9 cellular contexts compared by ENCODE assay signal in genomic region chr17:40490982-40491381, GRCh38. TPM values are rescaled to one million over a fixed set of nuclear protein-coding genes. Genes with fewer than 3 reads are reported as not detected.
A peak's percentile ranks its signal among the peaks of the same experiment; 100 is the strongest.
DNase-seq lines count a peak whose midpoint lies in the region; ATAC-seq and TF ChIP-seq lines count a peak whose summit lies in the region.
"Had no signal": no experiment of that assay in that cellular context is flagged by ENCODE, and none has a peak within 500 bp of the region (broad histone marks: within the 10 kb centered on the region; RNA-seq: fewer than 3 reads in every experiment).

No MANE protein-coding gene starts in this region.

- 90% methylated on average over 2 of the region's 2 CpGs; no CpG with 5 or more reads in 1 of the 2 donors for WGBS in gastroesophageal sphincter (ENCODE audit: low coverage in 1 of 2), 2 donors
- WGBS in smooth muscle cell (ENCODE audit: low lambda C conversion rate) = 89% methylated on average over 2 of the region's 2 CpGs

- H3F3A ChIP-seq in PC-9 (ENCODE audit: insufficient read depth, low read depth) = peaks cover 74% of the 10 kb centered on the region
- H3F3A ChIP-seq in smooth muscle cell (ENCODE audit: low read depth) = no peaks in the 10 kb centered on the region

- no peak for TF ChIP-seq EP300 in gastroesophageal sphincter (IDR thresholded peaks at IDR 0.05)

- peaks cover 18% of the 10 kb centered on the region for H3K36me3 ChIP-seq in PC-9 (ENCODE audit: low read depth)
- H3K36me3 ChIP-seq in gastroesophageal sphincter = no peaks in the 10 kb centered on the region
- H3K36me3 ChIP-seq in smooth muscle cell (ENCODE audit: low read depth) = no peaks in the 10 kb centered on the region

- POLR2A ChIA-PET in PC-9 (lab: Charles Lee; ENCODE audit: unreplicated experiment) = interaction anchor here (0.6 to 1.6 kb wide), 2 partner anchors 9 to 15 kb away, joined by 14 to 19 read pairs; no protein-coding TSS in a partner anchor

- H3K4me2 ChIP-seq in PC-9 (peak overlapping the region; percentile 75), smooth muscle cell (peak overlapping the region; percentile 27)

- BruUV-seq in PC-9 (replicated peaks; lab: Mats Ljungman, UMichigan) = no TSS peak

- H2AFZ ChIP-seq in PC-9 (no peak overlapping the region), smooth muscle cell (ENCODE audit: low read depth) (peak overlapping the region; percentile 40)

- CTCF ChIA-PET in PC-9 (lab: Charles Lee) = interaction anchor here (0.6 to 2.0 kb wide), 4 partner anchors 14 to 50 kb away, joined by 3 to 8 read pairs (median 4); no protein-coding TSS in a partner anchor

- H3K4me1 ChIP-seq in PC-9 (replicated peaks; ENCODE audit: insufficient read depth) (peaks cover 83% of the 10 kb centered on the region), gastroesophageal sphincter (peaks cover 0 to 37% (median 20%) of the 10 kb centered on the region in 3 donors), smooth muscle cell (ENCODE audit: low read depth) (peaks cover 7% of the 10 kb centered on the region)

- no peak for TF ChIP-seq POLR2A in gastroesophageal sphincter (IDR thresholded peaks at IDR 0.05)

- H3K27me3 ChIP-seq in PC-9 (ENCODE audit: insufficient read depth, low read depth) = no peaks in the 10 kb centered on the region
- no peaks in the 10 kb centered on the region for H3K27me3 ChIP-seq in gastroesophageal sphincter
- H3K27me3 ChIP-seq in smooth muscle cell (ENCODE audit: low read depth) = no peaks in the 10 kb centered on the region

- TF ChIP-seq CTCF in PC-9 (conservative IDR thresholded peaks at IDR 0.05) = no peak
- TF ChIP-seq CTCF in gastroesophageal sphincter (IDR thresholded peaks at IDR 0.05) = no peak
- no peak for TF ChIP-seq CTCF in smooth muscle cell (IDR thresholded peaks at IDR 0.05; ENCODE audit: borderline replicate concordance, insufficient read depth, poor library complexity, severe bottlenecking)

- H3K9me2 ChIP-seq in PC-9 (ENCODE audit: insufficient read depth) = no peaks in the 10 kb centered on the region

- no peak overlapping the region for H3K9ac ChIP-seq in smooth muscle cell (ENCODE audit: low read depth)

- H3K4me3 ChIP-seq in PC-9 (peak overlapping the region; percentile 42; the same call in 1 of the 2 replicates), gastroesophageal sphincter (no peak overlapping the region), smooth muscle cell (no peak overlapping the region)

- intact Hi-C loops in PC-9 (cut with micrococcal nuclease; ENCODE audit: unreplicated experiment) = loop anchor here (5.0 kb wide), 1 partner anchor 49 kb away; the partner anchor contains the start of gene IGFBP4

- H3K9me3 ChIP-seq in PC-9 (ENCODE audit: insufficient read depth, low read depth) (no peaks in the 10 kb centered on the region), gastroesophageal sphincter (no peaks in the 10 kb centered on the region), smooth muscle cell (replicated peaks; ENCODE audit: low read depth) (no peaks in the 10 kb centered on the region)

- no peaks in the 10 kb centered on the region for H4K20me1 ChIP-seq in PC-9 (ENCODE audit: insufficient read depth)
- no peaks in the 10 kb centered on the region for H4K20me1 ChIP-seq in smooth muscle cell (ENCODE audit: low read depth)

- DNase-seq in NCI-H1694 treated with DMSO at 0.1 percent for 48 hours (lab: John Stamatoyannopoulos, UW) (peak; percentile 66), NCI-H1694 (lab: John Stamatoyannopoulos, UW) (no peak), PC-9 (no peak), smooth muscle cell (lab: John Stamatoyannopoulos, UW; ENCODE audit: unreplicated experiment) (no peak), kidney glomerular epithelial cell (lab: John Stamatoyannopoulos, UW) (no peak)

- peak overlapping the region; percentile 88 for H3K27ac ChIP-seq in PC-9
- peak overlapping the region in 3 of 4 donors; percentile 5 to 74 (median 70) for H3K27ac ChIP-seq in gastroesophageal sphincter
- peak overlapping the region; percentile 21 for H3K27ac ChIP-seq in smooth muscle cell (ENCODE audit: low read depth)
- H3K27ac ChIP-seq: 22Rv1 had no signal

- no peak for ATAC-seq in gastroesophageal sphincter
- no peak for ATAC-seq in GM21367 (IDR thresholded peaks at IDR 0.05; ENCODE audit: unreplicated experiment)
- no peak for ATAC-seq in GM18909 (IDR thresholded peaks at IDR 0.05; ENCODE audit: poor library complexity, unreplicated experiment)

- H3K79me2 ChIP-seq in PC-9 (ENCODE audit: low read depth) (peaks cover 23% of the 10 kb centered on the region; the same call in 1 of the 2 replicates), smooth muscle cell (ENCODE audit: low read depth) (no peaks in the 10 kb centered on the region)

RNA-seq across cellular contexts. Expression of gene TNS4, which starts 10.4 kb away (rescaled TPM):
- total RNA-seq in PC-9 (2021) = 17.4 and 23.5 TPM in 2 replicates
- total RNA-seq in gastroesophageal sphincter = 1 to 10 TPM in 1 of 4 donors, not detected in 3; 2.2 TPM
- 0.63 and 1.2 TPM in 2 replicates for total RNA-seq in smooth muscle cell
- 0.13 and 3.3 TPM in 2 replicates for polyA plus RNA-seq in smooth muscle cell

RNA-seq across cellular contexts. Expression of gene IGFBP4, which starts 47.7 kb away (rescaled TPM):
- 138 and 211 TPM in 2 replicates for total RNA-seq in PC-9 (2021)
- 100 to 1,000 TPM; 209 to 428 (median 281) TPM for total RNA-seq in gastroesophageal sphincter
- total RNA-seq in smooth muscle cell = 63.8 and 91.0 TPM in 2 replicates
- 305 and 413 TPM in 2 replicates for polyA plus RNA-seq in smooth muscle cell

Comparison
In these comparisons a context has a peak if more than half of its experiments do, and no peak if none do; other contexts are left out.
1. H3K27ac ChIP-seq: peak in every context shown above with its lines; median percentile 88 in PC-9; 70 in gastroesophageal sphincter; 21 in smooth muscle cell.